8 cellular contexts compared by ENCODE assay signal in the genomic region with DNA sequence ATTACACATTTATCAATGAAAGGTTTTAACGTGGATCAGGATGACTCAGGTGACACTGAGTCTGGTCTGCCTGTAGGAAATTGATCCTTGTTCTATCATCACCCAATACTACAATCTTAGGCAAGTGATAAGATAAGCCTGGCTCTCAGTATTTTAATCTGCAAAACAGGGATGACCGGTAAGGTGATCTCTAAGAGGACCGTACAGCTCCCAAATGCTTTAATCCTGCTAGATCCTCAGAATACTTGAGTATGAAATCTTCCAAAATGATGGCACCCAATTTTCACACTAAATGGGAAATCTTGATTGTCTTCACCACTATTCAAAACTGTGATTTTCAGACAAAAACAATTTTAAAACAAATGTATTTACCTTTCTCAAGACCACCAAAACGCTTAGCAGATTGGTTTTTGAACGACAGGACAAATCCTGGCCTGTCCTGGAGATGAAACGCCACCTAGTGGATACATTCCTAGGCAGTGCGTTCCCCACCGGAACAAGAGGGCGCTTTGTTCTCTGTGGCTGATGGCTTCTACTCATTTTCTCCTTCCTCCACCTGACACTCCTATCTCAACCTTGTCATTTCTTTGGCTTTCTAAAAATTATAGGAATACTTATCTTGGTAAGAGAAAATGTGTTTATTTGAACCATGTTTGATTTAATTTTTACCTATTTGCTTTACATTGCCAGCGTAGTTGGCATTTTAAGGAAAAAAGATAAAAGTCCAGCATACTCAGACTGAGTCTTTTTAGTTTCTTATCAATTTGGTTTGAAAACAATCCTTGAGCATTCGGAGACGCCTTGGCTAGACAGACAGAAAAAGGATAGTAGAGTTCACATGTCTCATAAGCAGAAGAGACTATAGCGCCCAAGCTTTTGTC. TPM values are rescaled to one million over a fixed set of nuclear protein-coding genes. Genes with fewer than 3 reads are reported as not detected.
DNase-seq lines count a peak whose midpoint lies in the region; ATAC-seq and TF ChIP-seq lines count a peak whose summit lies in the region.

No MANE protein-coding gene starts in this region.

- TF ChIP-seq CTCF in PC-9 (conservative IDR thresholded peaks at IDR 0.05) (peak; percentile 82), fibroblast of the aortic adventitia (IDR thresholded peaks at IDR 0.05; ENCODE audit: insufficient read depth, low read length) (peak; percentile 93), upper lobe of right lung (IDR thresholded peaks at IDR 0.05) (peak; percentile 88)

- CTCF ChIA-PET in CD4-positive, alpha-beta memory T cell (lab: Charles Lee; ENCODE audit: partially characterized antibody): interaction anchor here (0.9 to 2.4 kb wide), 11 partner anchors 9 to 1080 kb away, joined by 3 to 15 read pairs (median 4); no protein-coding TSS in a partner anchor
- CTCF ChIA-PET in PC-9 (lab: Charles Lee): no interaction called here

- peaks cover 0 to 2% of the 10 kb centered on the region in 2 donors for H3K27me3 Mint-ChIP-seq in CD4-positive, alpha-beta memory T cell

- H3F3A ChIP-seq in PC-9 (ENCODE audit: insufficient read depth, low read depth): no peaks in the 10 kb centered on the region

- H3K4me1 ChIP-seq in CD4-positive, alpha-beta memory T cell (ENCODE audit: insufficient read depth, low read length): no peaks in the 10 kb centered on the region
- H3K4me1 ChIP-seq in PC-9 (replicated peaks; ENCODE audit: insufficient read depth) (no peaks in the 10 kb centered on the region), neuron (ENCODE audit: insufficient read depth, low read length) (no peaks in the 10 kb centered on the region), upper lobe of right lung (no peaks in the 10 kb centered on the region)

- H3K4me3 Mint-ChIP-seq in CD4-positive, alpha-beta memory T cell: no peak overlapping the region

- H3K27me3 ChIP-seq in CD4-positive, alpha-beta memory T cell (ENCODE audit: insufficient read depth, low read length): no peaks in the 10 kb centered on the region
- H3K27me3 ChIP-seq in PC-9 (ENCODE audit: insufficient read depth, low read depth): no peaks in the 10 kb centered on the region
- H3K27me3 ChIP-seq in neuron (ENCODE audit: insufficient read depth, low read length): no peaks in the 10 kb centered on the region
- no peaks in the 10 kb centered on the region for H3K27me3 ChIP-seq in upper lobe of right lung

- H4K20me1 ChIP-seq in PC-9 (ENCODE audit: insufficient read depth): no peaks in the 10 kb centered on the region

- no peaks in the 10 kb centered on the region for H3K36me3 ChIP-seq in CD4-positive, alpha-beta memory T cell (ENCODE audit: insufficient read depth, low read length)
- no peaks in the 10 kb centered on the region for H3K36me3 ChIP-seq in PC-9 (ENCODE audit: low read depth)
- H3K36me3 ChIP-seq in neuron (ENCODE audit: insufficient read depth, low read length): no peaks in the 10 kb centered on the region
- H3K36me3 ChIP-seq in upper lobe of right lung: no peaks in the 10 kb centered on the region

- no peaks in the 10 kb centered on the region for H3K4me1 Mint-ChIP-seq in CD4-positive, alpha-beta memory T cell

- BruUV-seq in PC-9 (replicated peaks; lab: Mats Ljungman, UMichigan): no TSS peak

- no peaks in the 10 kb centered on the region for H3K36me3 Mint-ChIP-seq in CD4-positive, alpha-beta memory T cell

- H3K27ac ChIP-seq in CD4-positive, alpha-beta memory T cell (ENCODE audit: low read depth, low read length): no peak overlapping the region
- H3K27ac ChIP-seq in PC-9 (no peak overlapping the region), upper lobe of right lung (no peak overlapping the region)

- H2AFZ ChIP-seq in PC-9 (no peak overlapping the region), neuron (ENCODE audit: low read depth, low read length) (peak overlapping the region; percentile 4)

- no peak overlapping the region for H3K4me3 ChIP-seq in CD4-positive, alpha-beta memory T cell (ENCODE audit: low read length in 2 of 2)
- no peak overlapping the region for H3K4me3 ChIP-seq in PC-9
- no peak overlapping the region for H3K4me3 ChIP-seq in fibroblast of the aortic adventitia (ENCODE audit: low read depth, low read length)
- no peak overlapping the region for H3K4me3 ChIP-seq in neuron (ENCODE audit: low read length)
- no peak overlapping the region for H3K4me3 ChIP-seq in upper lobe of right lung

- POLR2A ChIA-PET in CD4-positive, alpha-beta memory T cell (lab: Charles Lee; ENCODE audit: partially characterized antibody): no interaction called here
- POLR2A ChIA-PET in PC-9 (lab: Charles Lee; ENCODE audit: unreplicated experiment): no interaction called here

- no peaks in the 10 kb centered on the region for H3K9me3 Mint-ChIP-seq in CD4-positive, alpha-beta memory T cell

- DNase-seq in CD4-positive, alpha-beta memory T cell: peak; percentile 45 to 58 (median 52)
- DNase-seq in GM19240 (ENCODE audit: insufficient read length, low spot score) (peak; percentile 11), PC-9 (peak in 1 of 2 experiments; percentile 30), fibroblast of the aortic adventitia (ENCODE audit: low read depth) (peak; percentile 75), upper lobe of right lung (no peak)
- peak; percentile 55 to 64 for DNase-seq in activated T-cell treated with anti-CD3 and anti-CD28 coated beads, Interleukin-2, amount 50 U/mL, for 48 hours

- ATAC-seq in HG03521 (IDR thresholded peaks at IDR 0.05; ENCODE audit: unreplicated experiment): peak; percentile 79
- peak; percentile 93 for ATAC-seq in upper lobe of right lung

- intact Hi-C loops in CD4-positive, alpha-beta memory T cell (cut with micrococcal nuclease): loop anchor here (1.0 kb wide), 4 partner anchors 353 to 1078 kb away; partner anchors contain the start of genes TMEM167A and XRCC4
- intact Hi-C loops in PC-9 (cut with micrococcal nuclease; ENCODE audit: unreplicated experiment): loop anchor here (5.0 kb wide), 2 partner anchors 788 to 1078 kb away; no protein-coding TSS in a partner anchor
- intact Hi-C loops in upper lobe of right lung (cut with DNase I): no loop called here

- no peaks in the 10 kb centered on the region for H3K79me2 ChIP-seq in PC-9 (ENCODE audit: low read depth)

- H3K27ac Mint-ChIP-seq in CD4-positive, alpha-beta memory T cell: no peak overlapping the region

- no peaks in the 10 kb centered on the region for H3K9me3 ChIP-seq in CD4-positive, alpha-beta memory T cell (ENCODE audit: control insufficient read depth in 1 of 2, low read length in 2 of 2)
- H3K9me3 ChIP-seq in PC-9 (ENCODE audit: insufficient read depth, low read depth) (no peaks in the 10 kb centered on the region), neuron (ENCODE audit: low read length) (no peaks in the 10 kb centered on the region), upper lobe of right lung (no peaks in the 10 kb centered on the region)

- no peaks in the 10 kb centered on the region for H3K9me2 ChIP-seq in PC-9 (ENCODE audit: insufficient read depth)

- H3K4me2 ChIP-seq in PC-9: no peak overlapping the region

RNA-seq across cellular contexts. Expression of gene VCAN, which starts 41.2 kb away (rescaled TPM):
- total RNA-seq in CD4-positive, alpha-beta memory T cell: under 1 TPM; 0.06 to 0.09 TPM
- polyA plus RNA-seq in CD4-positive, alpha-beta memory T cell: under 1 TPM in 1 of 2 donors, not detected in 1; 0.05 TPM
- 0.28 and 0.43 TPM in 2 replicates for total RNA-seq in PC-9 (2021)
- total RNA-seq in fibroblast of the aortic adventitia (ENCODE audit: low replicate concordance): 455 and 1,493 TPM in 2 replicates
- total RNA-seq in upper lobe of right lung: 90.0 TPM

Comparison
In these comparisons a context has a peak if more than half of its experiments do, and no peak if none do; other contexts are left out.
1. RNA of gene VCAN, which starts 41.2 kb away (total RNA-seq): 455 to 1,493 TPM in fibroblast of the aortic adventitia and 90.0 TPM in upper lobe of right lung (single experiment); 0.28 to 0.43 TPM in PC-9 and 0.06 to 0.09 TPM in CD4-positive, alpha-beta memory T cell; every median in the first group is over 10 times any median in the second.
2. Peak in every context shown above with its lines, with median percentiles within 50 percentile points of each other: CTCF ChIP-seq.